Comparison of ENCODE assay signal across 22 cellular contexts in genomic region chr1:89884718-89885596, GRCh38.
A peak's percentile ranks its signal among the peaks of the same experiment; 100 is the strongest.
DNase-seq lines count a peak whose midpoint lies in the region; ATAC-seq and TF ChIP-seq lines count a peak whose summit lies in the region.
"Had no signal": no experiment of that assay in that cellular context is flagged by ENCODE, and none has a peak within 500 bp of the region (broad histone marks: within the 10 kb centered on the region; RNA-seq: fewer than 3 reads in every experiment).

No MANE protein-coding gene starts in this region.

- H3K36me3 ChIP-seq in ACC112 (ENCODE audit: insufficient read depth, low read length): peaks cover 19% of the 10 kb centered on the region
- H3K36me3 ChIP-seq in brain microvascular endothelial cell (replicated peaks): no peaks in the 10 kb centered on the region
- no peaks in the 10 kb centered on the region for H3K36me3 ChIP-seq in naive thymus-derived CD4-positive, alpha-beta T cell (ENCODE audit: control insufficient read depth in 2 of 3, insufficient read depth in 3 of 3, low read length in 3 of 3)
- H3K36me3 ChIP-seq: uterus had no signal

- no peak overlapping the region for H3K4me3 Mint-ChIP-seq in naive thymus-derived CD4-positive, alpha-beta T cell
- H3K4me3 Mint-ChIP-seq: activated naive CD8-positive, alpha-beta T cell; CD8-positive, alpha-beta T cell; endodermal cell; nephron had no signal

- H3K27ac ChIP-seq in ACC112 (ENCODE audit: low read depth, low read length) (peak overlapping the region; percentile 69), brain microvascular endothelial cell (peak overlapping the region; percentile 52)
- no peak overlapping the region for H3K27ac ChIP-seq in naive thymus-derived CD4-positive, alpha-beta T cell (ENCODE audit: low read depth, low read length)
- H3K27ac ChIP-seq: psoas muscle, stomach, uterus had no signal

- H3K4me3 ChIP-seq in ACC112 (ENCODE audit: low read depth, low read length) (peak overlapping the region; percentile 25; the same call in 1 of the 2 replicates), brain microvascular endothelial cell (ENCODE audit: low read depth, low read length) (no peak overlapping the region)
- no peak overlapping the region for H3K4me3 ChIP-seq in naive thymus-derived CD4-positive, alpha-beta T cell (ENCODE audit: low read length)
- H3K4me3 ChIP-seq: lung, psoas muscle, stomach, uterus had no signal

- peaks cover 64% of the 10 kb centered on the region for H3K4me1 ChIP-seq in ACC112 (ENCODE audit: control insufficient read depth, insufficient read depth, low read length, unreplicated experiment)
- H3K4me1 ChIP-seq in naive thymus-derived CD4-positive, alpha-beta T cell (ENCODE audit: control insufficient read depth in 2 of 2, insufficient read depth in 2 of 2, low read length in 2 of 2): no peaks in the 10 kb centered on the region
- H3K4me1 ChIP-seq: uterus had no signal

- no peaks in the 10 kb centered on the region for H3K9me3 ChIP-seq in naive thymus-derived CD4-positive, alpha-beta T cell (ENCODE audit: control insufficient read depth in 2 of 3, low read length in 3 of 3)
- H3K9me3 ChIP-seq: psoas muscle, uterus had no signal

- peaks cover 24% of the 10 kb centered on the region for H3K79me2 ChIP-seq in ACC112 (ENCODE audit: control insufficient read depth, insufficient read depth, low read length, unreplicated experiment)

- H3K27me3 ChIP-seq in ACC112 (ENCODE audit: insufficient read depth, low read length) (no peaks in the 10 kb centered on the region), brain microvascular endothelial cell (replicated peaks) (no peaks in the 10 kb centered on the region)
- H3K27me3 ChIP-seq in naive thymus-derived CD4-positive, alpha-beta T cell (ENCODE audit: control insufficient read depth in 2 of 2, insufficient read depth in 2 of 2, low read length in 2 of 2): no peaks in the 10 kb centered on the region
- H3K27me3 ChIP-seq: stomach, uterus had no signal

- H3K36me3 Mint-ChIP-seq in naive thymus-derived CD4-positive, alpha-beta T cell: peaks cover 6 to 48% (median 35%) of the 10 kb centered on the region in 5 donors

- ATAC-seq in naive thymus-derived CD4-positive, alpha-beta T cell: no peak
- ATAC-seq: CD8-positive, alpha-beta T cell; psoas muscle had no signal

- CTCF ChIA-PET in naive thymus-derived CD4-positive, alpha-beta T cell (lab: Charles Lee): no interaction called here

- intact Hi-C loops in naive thymus-derived CD4-positive, alpha-beta T cell (cut with micrococcal nuclease): no loop called here

- H3K27ac Mint-ChIP-seq in naive thymus-derived CD4-positive, alpha-beta T cell: peak overlapping the region in 1 of 9 donors; percentile 7
- H3K27ac Mint-ChIP-seq: activated naive CD8-positive, alpha-beta T cell; endodermal cell had no signal

- H2AFZ ChIP-seq in ACC112 (ENCODE audit: low read length, unreplicated experiment): no peak overlapping the region

- TF ChIP-seq CTCF in brain microvascular endothelial cell (IDR thresholded peaks at IDR 0.05; ENCODE audit: low read depth, low read length, missing control alignments): no peak

- H3K9me3 Mint-ChIP-seq in naive thymus-derived CD4-positive, alpha-beta T cell: peaks cover 0 to 9% (median 0%) of the 10 kb centered on the region in 11 donors
- H3K9me3 Mint-ChIP-seq: nephron had no signal

- no peaks in the 10 kb centered on the region for H3K27me3 Mint-ChIP-seq in naive thymus-derived CD4-positive, alpha-beta T cell
- H3K27me3 Mint-ChIP-seq: activated naive CD8-positive, alpha-beta T cell had no signal

- H3K4me1 Mint-ChIP-seq in naive thymus-derived CD4-positive, alpha-beta T cell: peaks cover 6 to 48% (median 24%) of the 10 kb centered on the region in 7 donors

- DNase-seq in HT1080 (ENCODE audit: low read depth): peak; percentile 10
- DNase-seq in brain microvascular endothelial cell: no peak
- peak; percentile 65 for DNase-seq in iris pigment epithelial cell (ENCODE audit: low read depth)
- no peak for DNase-seq in stimulated activated naive CD4-positive, alpha-beta T cell treated with Interleukin-2 at 50 U/mL for 16 hours (lab: John Stamatoyannopoulos, UW)
- DNase-seq in naive thymus-derived CD4-positive, alpha-beta T cell: no peak
- DNase-seq in amygdala (lab: John Stamatoyannopoulos, UW): no peak
- DNase-seq in NCI-H1105 (lab: John Stamatoyannopoulos, UW): no peak
- DNase-seq: ACHN; activated CD4-positive, alpha-beta T cell treated with anti-CD3 and anti-CD28 coated beads, Interleukin-2, amount 50 U/mL, for 4 hours; activated T-cell treated with anti-CD3 and anti-CD28 coated beads, Interleukin-2, amount 50 U/mL, for 48 hours; CD8-positive, alpha-beta T cell; endodermal cell; NCI-H1048; NCI-H2081 treated with DMSO at 0.1 percent for 48 hours; NCI-H524 treated with DMSO at 0.1 percent for 48 hours; psoas muscle; stomach; uterus had no signal

- in situ Hi-C loops in brain microvascular endothelial cell (cut with HindIII; ENCODE audit: low pct_ligation_motif_present, low sequenced_read_pairs): no loop called here

- POLR2A ChIA-PET in naive thymus-derived CD4-positive, alpha-beta T cell (lab: Charles Lee): interaction anchor here (1.0 kb wide), 1 partner anchor 12 kb away, joined by 3 read pairs; no protein-coding TSS in a partner anchor

Comparison
In these comparisons a context has a peak if more than half of its experiments do, and no peak if none do; other contexts are left out.
1. DNase-seq: peak in HT1080 (single experiment) and iris pigment epithelial cell (single experiment); none in brain microvascular endothelial cell (single experiment), stimulated activated naive CD4-positive, alpha-beta T cell treated with Interleukin-2 at 50 U/mL for 16 hours (single experiment), naive thymus-derived CD4-positive, alpha-beta T cell (0 of 9), amygdala (0 of 56) and NCI-H1105 (single experiment).